In the genomic region with DNA sequence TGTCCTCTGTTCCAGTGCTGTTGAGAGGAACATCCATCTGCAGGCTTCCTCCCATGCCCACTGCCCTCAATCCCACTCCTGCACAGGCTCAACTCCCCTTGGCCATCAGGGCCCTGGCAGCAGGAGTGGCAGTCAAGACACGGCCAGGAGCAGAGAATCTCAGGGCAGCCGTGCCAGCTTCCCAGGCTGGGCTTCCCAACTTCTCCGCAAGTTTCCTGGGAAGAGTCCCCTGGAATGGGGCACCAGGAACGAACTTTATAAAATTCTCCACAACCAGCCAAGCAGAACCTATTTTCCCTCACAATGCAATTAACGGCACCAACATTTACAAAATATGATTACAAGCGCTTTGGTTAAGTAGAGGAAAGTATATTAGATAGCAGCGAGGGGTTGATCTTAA, we compare ENCODE assay signal across 21 cellular contexts.
DNase-seq lines count a peak whose midpoint lies in the region; ATAC-seq and TF ChIP-seq lines count a peak whose summit lies in the region.
"Had no signal": no experiment of that assay in that cellular context is flagged by ENCODE, and none has a peak within 500 bp of the region (broad histone marks: within the 10 kb centered on the region; RNA-seq: fewer than 3 reads in every experiment).

No MANE protein-coding gene starts in this region.

- no peak overlapping the region for H3K23ac ChIP-seq in neuronal stem cell (ENCODE audit: low read depth, low read length, poor library complexity)

- no peak for TF ChIP-seq RAD21 in Ishikawa (IDR thresholded peaks at IDR 0.05; ENCODE audit: low read depth)

- no peak overlapping the region for H3K4me3 Mint-ChIP-seq in GM23338
- H3K4me3 Mint-ChIP-seq in natural killer cell = no peak overlapping the region
- H3K4me3 Mint-ChIP-seq: CD14-positive monocyte; CD4-positive, alpha-beta T cell; CD8-positive, alpha-beta memory T cell; HFFc6 had no signal

- no peak overlapping the region for H4K8ac ChIP-seq in neuronal stem cell (ENCODE audit: low read depth, low read length)

- H2AK5ac ChIP-seq in neuronal stem cell (ENCODE audit: low read depth, low read length) = peak overlapping the region; percentile 21

- H3K36me3 Mint-ChIP-seq in GM23338 (ENCODE audit: low read depth) (no peaks in the 10 kb centered on the region; the same call in 2 of the 3 replicates), natural killer cell (no peaks in the 10 kb centered on the region)
- H3K36me3 Mint-ChIP-seq: CD14-positive monocyte; CD8-positive, alpha-beta memory T cell had no signal

- H3K4me1 ChIP-seq in GM23338 (ENCODE audit: insufficient read depth) = peaks cover 7% of the 10 kb centered on the region; the same call in 1 of the 2 replicates
- no peaks in the 10 kb centered on the region for H3K4me1 ChIP-seq in neuronal stem cell (ENCODE audit: control insufficient read depth in 2 of 2, insufficient read depth in 1 of 2, low read depth in 1 of 2, low read length in 2 of 2)
- H3K4me1 ChIP-seq: BE2C had no signal

- no peak overlapping the region for H3K9ac ChIP-seq in neuronal stem cell (ENCODE audit: low read depth, low read length, poor library complexity)
- H3K9ac ChIP-seq: BLaER1 treated with 17β-estradiol and CSF1 and Interleukin-3, amounts not matched to agents 10 nM and 100 nM had no signal

- H3K9me3 ChIP-seq in neuronal stem cell (replicated peaks in 1 of 2; ENCODE audit: control insufficient read depth in 2 of 2, insufficient read depth in 1 of 2, low read depth in 1 of 2, low read length in 2 of 2) = peaks cover 0 to 2% of the 10 kb centered on the region in 2 donors
- H3K9me3 ChIP-seq: BE2C had no signal

- H3K4me2 ChIP-seq in GM23338 = no peak overlapping the region
- no peak overlapping the region for H3K4me2 ChIP-seq in neuronal stem cell (ENCODE audit: insufficient read depth, low read length, poor library complexity, severe bottlenecking)
- H3K4me2 ChIP-seq: BLaER1 treated with 17β-estradiol and CSF1 and Interleukin-3, amounts not matched to agents 10 nM and 100 nM had no signal

- H4K20me1 ChIP-seq in GM23338 (replicated peaks; ENCODE audit: insufficient read depth) = no peaks in the 10 kb centered on the region
- H4K20me1 ChIP-seq: BLaER1 treated with 17β-estradiol and CSF1 and Interleukin-3, amounts not matched to agents 10 nM and 100 nM had no signal

- H3K27ac ChIP-seq in GM23338 (ENCODE audit: low read depth) (no peak overlapping the region), neuronal stem cell (replicated peaks; ENCODE audit: low read length) (no peak overlapping the region)
- H3K27ac ChIP-seq: 22Rv1; BLaER1 treated with 17β-estradiol and CSF1 and Interleukin-3, amounts not matched to agents 10 nM and 100 nM had no signal

- no peaks in the 10 kb centered on the region for H3F3A ChIP-seq in GM23338 (replicated peaks; ENCODE audit: low read depth)

- H2BK5ac ChIP-seq in neuronal stem cell (ENCODE audit: low read length) = no peak overlapping the region

- H3K27me3 Mint-ChIP-seq in GM23338 (ENCODE audit: insufficient read depth, low read depth, poor library complexity) = peaks cover 7% of the 10 kb centered on the region
- peaks cover 5 to 19% of the 10 kb centered on the region in 2 donors for H3K27me3 Mint-ChIP-seq in natural killer cell (ENCODE audit: low read depth in 2 of 2)

- TF ChIP-seq EP300 in Ishikawa (IDR thresholded peaks at IDR 0.05; ENCODE audit: borderline replicate concordance) = no peak

- H2AFZ ChIP-seq in GM23338 (0 out of 2 replicates have a peak overlapping the region, but pooled peaks have one; percentile 50), neuronal stem cell (ENCODE audit: low read length) (no peak overlapping the region)

- no peak overlapping the region for H2BK15ac ChIP-seq in neuronal stem cell (ENCODE audit: low read length)

- no peak overlapping the region for H3K27ac Mint-ChIP-seq in GM23338
- H3K27ac Mint-ChIP-seq in natural killer cell = no peak overlapping the region
- H3K27ac Mint-ChIP-seq: CD14-positive monocyte; CD4-positive, alpha-beta T cell; H9; HFFc6 had no signal

- no peak overlapping the region for H2BK120ac ChIP-seq in neuronal stem cell (ENCODE audit: low read depth, low read length)

- no peaks in the 10 kb centered on the region for H3K9me3 Mint-ChIP-seq in GM23338
- no peaks in the 10 kb centered on the region for H3K9me3 Mint-ChIP-seq in natural killer cell
- H3K9me3 Mint-ChIP-seq: HFFc6 had no signal

- ATAC-seq in GM23338 (peak; percentile 19; the same call in 1 of the 3 replicates), natural killer cell (no peak)

- TF ChIP-seq CTCF in GM23338 (conservative IDR thresholded peaks at IDR 0.05; ENCODE audit: low read depth in 2 of 2) = no peak
- TF ChIP-seq CTCF in natural killer cell (IDR thresholded peaks at IDR 0.05) = no peak

- DNase-seq in GM23338 (ENCODE audit: low spot score) (no peak), left kidney (ENCODE audit: low read depth, low spot score) (peak; percentile 65), neuronal stem cell (ENCODE audit: low spot score) (no peak), GM19238 (ENCODE audit: insufficient read length, low spot score) (no peak), natural killer cell (no peak), putamen (ENCODE audit: low spot score) (no peak)
- DNase-seq in stimulated activated naive CD4-positive, alpha-beta T cell treated with Interleukin-2 at 50 U/mL for 16 hours (lab: John Stamatoyannopoulos, UW) = no peak
- DNase-seq: AML-193; BE2C; CD4-positive, alpha-beta T cell; CD8-positive, alpha-beta memory T cell; DMS 273 treated with DMSO at 0.1 percent for 48 hours; DMS79 treated with DMSO at 0.1 percent for 48 hours; GF-D8; GOT3; HFFc6 had no signal

- H2BK12ac ChIP-seq in neuronal stem cell (ENCODE audit: low read length) = no peak overlapping the region

- H4K91ac ChIP-seq in neuronal stem cell (ENCODE audit: low read depth, low read length, poor library complexity) = no peak overlapping the region

- H3K9me2 ChIP-seq in GM23338 (ENCODE audit: insufficient read depth) = no peaks in the 10 kb centered on the region

- H3K4me3 ChIP-seq in GM23338 = no peak overlapping the region
- no peak overlapping the region for H3K4me3 ChIP-seq in neuronal stem cell (ENCODE audit: low read length in 2 of 2)
- H3K4me3 ChIP-seq: BLaER1 treated with 17β-estradiol and CSF1 and Interleukin-3, amounts not matched to agents 10 nM and 100 nM had no signal

- H3K79me1 ChIP-seq in neuronal stem cell (ENCODE audit: low read depth, low read length) = no peaks in the 10 kb centered on the region

- H3K14ac ChIP-seq in neuronal stem cell (ENCODE audit: low read length) = no peak overlapping the region

- H3K4ac ChIP-seq in neuronal stem cell (ENCODE audit: low read length) = no peak overlapping the region

- H3K36me3 ChIP-seq in GM23338 (ENCODE audit: insufficient read depth) (no peaks in the 10 kb centered on the region), neuronal stem cell (replicated peaks in 1 of 2; ENCODE audit: control insufficient read depth in 2 of 2, insufficient read depth in 2 of 2, low read length in 2 of 2) (no peaks in the 10 kb centered on the region)
- H3K36me3 ChIP-seq: BE2C; BLaER1 treated with 17β-estradiol and CSF1 and Interleukin-3, amounts not matched to agents 10 nM and 100 nM had no signal

- H3K4me1 Mint-ChIP-seq in GM23338 (peaks cover 16% of the 10 kb centered on the region), natural killer cell (no peaks in the 10 kb centered on the region)
- H3K4me1 Mint-ChIP-seq: CD14-positive monocyte; CD8-positive, alpha-beta memory T cell had no signal

- no peaks in the 10 kb centered on the region for H3K79me2 ChIP-seq in GM23338 (replicated peaks; ENCODE audit: insufficient read depth)

- intact Hi-C loops in natural killer cell (cut with micrococcal nuclease) = no loop called here

- peak overlapping the region; percentile 83 for H3K18ac ChIP-seq in neuronal stem cell (ENCODE audit: low read length)

- no CpG with 5 or more reads among the region's 7 CpGs for WGBS in neuronal stem cell (ENCODE audit: extremely low coverage in 2 of 2, insufficient read length in 2 of 2, insufficient replicate concordance in 1 of 2), 2 donors

- 0 out of 2 replicates have a peak, but pooled peaks cover 4% of the 10 kb centered on the region for H3K27me3 ChIP-seq in GM23338 (ENCODE audit: insufficient read depth)
- H3K27me3 ChIP-seq in neuronal stem cell (ENCODE audit: control insufficient read depth in 3 of 3, insufficient read depth in 3 of 3, low read depth in 1 of 3, low read length in 3 of 3) = peaks cover 0 to 6% (median 0%) of the 10 kb centered on the region in 3 experiments
- H3K27me3 ChIP-seq: BE2C; BLaER1 treated with 17β-estradiol and CSF1 and Interleukin-3, amounts not matched to agents 10 nM and 100 nM had no signal

TF ChIP-seq in Ishikawa, 13 proteins besides CTCF, POLR2A, EP300 and RAD21 (continues in another document):
- no peak for TF ChIP-seq REST (IDR thresholded peaks at IDR 0.05; ENCODE audit: low read depth)
- 0 out of 2 replicates have a peak, but pooled peaks have one; percentile 3 for TF ChIP-seq CEBPB (IDR thresholded peaks at IDR 0.05)
- TF ChIP-seq TEAD4 (IDR thresholded peaks at IDR 0.05) = peak; percentile 20; the same call in 1 of the 2 replicates
- no peak for TF ChIP-seq CREB1 (IDR thresholded peaks at IDR 0.05; ENCODE audit: low read depth)
